13 cellular contexts compared by ENCODE assay signal in genomic region chr10:33178026-33178755, GRCh38.
A peak's percentile ranks its signal among the peaks of the same experiment; 100 is the strongest.
DNase-seq lines count a peak whose midpoint lies in the region; ATAC-seq and TF ChIP-seq lines count a peak whose summit lies in the region.
"Had no signal": no experiment of that assay in that cellular context is flagged by ENCODE, and none has a peak within 500 bp of the region (broad histone marks: within the 10 kb centered on the region; RNA-seq: fewer than 3 reads in every experiment).

No MANE protein-coding gene starts in this region.

- H3K4me3 Mint-ChIP-seq in nephron: no peak overlapping the region

- H3K36me3 Mint-ChIP-seq in nephron (ENCODE audit: low read depth): peaks cover 54% of the 10 kb centered on the region

- 39 to 63% methylated on average over 3 of the region's 3 CpGs for WGBS in heart right ventricle, 2 donors

- ATAC-seq in heart right ventricle (no peak), Right ventricle myocardium inferior (no peak), thoracic aorta (ENCODE audit: insufficient number of reproducible peaks, low FRiP score, low read depth) (no peak), left lung (no peak)

- in situ Hi-C loops in brain microvascular endothelial cell (cut with HindIII; ENCODE audit: low pct_ligation_motif_present, low sequenced_read_pairs): no loop called here

- no peaks in the 10 kb centered on the region for H3K9me3 Mint-ChIP-seq in nephron

- H3K27me3 ChIP-seq in heart right ventricle: no peaks in the 10 kb centered on the region
- H3K27me3 ChIP-seq in brain microvascular endothelial cell (replicated peaks): no peaks in the 10 kb centered on the region
- H3K27me3 ChIP-seq in thoracic aorta (replicated peaks; ENCODE audit: insufficient read depth): no peaks in the 10 kb centered on the region
- no peaks in the 10 kb centered on the region for H3K27me3 ChIP-seq in left lung

- no peak for TF ChIP-seq CTCF in heart right ventricle (IDR thresholded peaks at IDR 0.05)
- no peak for TF ChIP-seq CTCF in brain microvascular endothelial cell (IDR thresholded peaks at IDR 0.05; ENCODE audit: low read depth, low read length, missing control alignments)
- no peak for TF ChIP-seq CTCF in nephron (IDR thresholded peaks at IDR 0.05; ENCODE audit: unreplicated experiment in 3 of 3)
- no peak for TF ChIP-seq CTCF in thoracic aorta (IDR thresholded peaks at IDR 0.05)
- no peak for TF ChIP-seq CTCF in left lung (IDR thresholded peaks at IDR 0.05)

- no peak for DNase-seq in heart right ventricle
- no peak for DNase-seq in Right ventricle myocardium inferior (ENCODE audit: missing footprints)
- no peak for DNase-seq in brain microvascular endothelial cell
- no peak for DNase-seq in thoracic aorta (ENCODE audit: low spot score)
- no peak for DNase-seq in AG20443 (ENCODE audit: low spot score)
- no peak for DNase-seq in LoVo (ENCODE audit: low spot score)
- no peak for DNase-seq in left lung
- DNase-seq: H7, MV-4-11, NCI-H1436 treated with DMSO at 0.1 percent for 48 hours, NCI-H2081, NCI-H524 had no signal

- peaks cover 4% of the 10 kb centered on the region for H3K27me3 Mint-ChIP-seq in nephron (ENCODE audit: low read depth)

- peak overlapping the region; percentile 22 to 83 (median 26) for H3K27ac Mint-ChIP-seq in nephron

- H3K4me1 ChIP-seq in heart right ventricle (peaks cover 0 to 64% (median 20%) of the 10 kb centered on the region in 9 donors), thoracic aorta (ENCODE audit: control insufficient read depth in 1 of 2, low read depth in 2 of 2) (peaks cover 12 to 26% of the 10 kb centered on the region in 2 donors), left lung (no peaks in the 10 kb centered on the region)

- peak overlapping the region in 8 of 10 donors; percentile 29 to 69 (median 45) for H3K27ac ChIP-seq in heart right ventricle
- peak overlapping the region; percentile 59 for H3K27ac ChIP-seq in brain microvascular endothelial cell
- H3K27ac ChIP-seq in thoracic aorta: peak overlapping the region; percentile 46 to 61
- no peak overlapping the region for H3K27ac ChIP-seq in left lung

- H3K4me3 ChIP-seq in heart right ventricle: no peak overlapping the region
- H3K4me3 ChIP-seq in brain microvascular endothelial cell (ENCODE audit: low read depth, low read length): no peak overlapping the region
- peak overlapping the region; percentile 21 for H3K4me3 ChIP-seq in thoracic aorta
- H3K4me3 ChIP-seq in left lung: no peak overlapping the region

- H3K36me3 ChIP-seq in heart right ventricle (peaks cover 0 to 70% (median 29%) of the 10 kb centered on the region in 9 donors), brain microvascular endothelial cell (replicated peaks) (peaks cover 29% of the 10 kb centered on the region), thoracic aorta (no peaks in the 10 kb centered on the region), left lung (peaks cover 0 to 28% of the 10 kb centered on the region in 2 donors)

- H3K4me1 Mint-ChIP-seq in nephron: peaks cover 23% of the 10 kb centered on the region

- intact Hi-C loops in heart right ventricle (cut with DNase I): no loop called here
- intact Hi-C loops in Right ventricle myocardium inferior (cut with DNase I): no loop called here
- intact Hi-C loops in left lung (cut with DNase I): no loop called here

- H3K9me3 ChIP-seq in heart right ventricle (no peaks in the 10 kb centered on the region), thoracic aorta (no peaks in the 10 kb centered on the region), left lung (no peaks in the 10 kb centered on the region)

Comparison
In these comparisons a context has a peak if more than half of its experiments do, and no peak if none do; other contexts are left out.
1. H3K27ac ChIP-seq: peak in heart right ventricle (8 of 10), brain microvascular endothelial cell (single experiment) and thoracic aorta (2 of 2); none in left lung (0 of 2).